In genomic region chr17:17227608-17228520, GRCh38 we compare ENCODE assay signal across 23 cellular contexts. TPM values are rescaled to one million over a fixed set of nuclear protein-coding genes. Genes with fewer than 3 reads are reported as not detected.
DNase-seq lines count a peak whose midpoint lies in the region; ATAC-seq and TF ChIP-seq lines count a peak whose summit lies in the region.
"Had no signal": no experiment of that assay in that cellular context is flagged by ENCODE, and none has a peak within 500 bp of the region (broad histone marks: within the 10 kb centered on the region; RNA-seq: fewer than 3 reads in every experiment).

No MANE protein-coding gene starts in this region.

- peaks cover 28% of the 10 kb centered on the region for H3K36me3 Mint-ChIP-seq in progenitor cell of endocrine pancreas (ENCODE audit: insufficient read depth)

- no peaks in the 10 kb centered on the region for H3K27me3 Mint-ChIP-seq in progenitor cell of endocrine pancreas
- H3K27me3 Mint-ChIP-seq: activated CD4-positive, alpha-beta T cell treated with anti-CD3 and anti-CD28 coated beads, Interleukin-2, amount 10 ng/mL, durations not matched to agents 7 days and 5 days; activated naive CD8-positive, alpha-beta T cell treated with anti-CD3 and anti-CD28 coated beads, Interleukin-2, amount 50 U/mL, for 24 hours; activated T-helper 17 cell treated with anti-CD3 and anti-CD28 coated beads, Interleukin-2, amount 50 U/mL, for 72 hours; brain had no signal

- no peak overlapping the region for H3K4me3 Mint-ChIP-seq in progenitor cell of endocrine pancreas (ENCODE audit: low read depth)
- H3K4me3 Mint-ChIP-seq: activated CD4-positive, alpha-beta T cell treated with anti-CD3 and anti-CD28 coated beads, Interleukin-2, amount 10 ng/mL, durations not matched to agents 7 days and 5 days; activated naive CD8-positive, alpha-beta T cell treated with anti-CD3 and anti-CD28 coated beads, Interleukin-2, amount 50 U/mL, for 24 hours; activated T-helper 17 cell treated with anti-CD3 and anti-CD28 coated beads, Interleukin-2, amount 50 U/mL, for 72 hours; brain; neural progenitor cell had no signal

- H3K27ac Mint-ChIP-seq in progenitor cell of endocrine pancreas, result no peak overlapping the region
- H3K27ac Mint-ChIP-seq: activated CD4-positive, alpha-beta T cell treated with anti-CD3 and anti-CD28 coated beads, Interleukin-2, amount 10 ng/mL, durations not matched to agents 7 days and 5 days; activated naive CD8-positive, alpha-beta T cell treated with anti-CD3 and anti-CD28 coated beads, Interleukin-2, amount 50 U/mL, for 24 hours; activated T-helper 17 cell treated with anti-CD3 and anti-CD28 coated beads, Interleukin-2, amount 50 U/mL, for 72 hours had no signal

- DNase-seq in BE2C, result peak; percentile 62
- DNase-seq in body of pancreas, result peak in 2 of 4 donors; percentile 33 to 38
- no peak for DNase-seq in right atrium auricular region (ENCODE audit: low spot score)
- peak in 1 of 2 donors; percentile 78 for DNase-seq in psoas muscle
- no peak for DNase-seq in progenitor cell of endocrine pancreas (ENCODE audit: low spot score, unreplicated experiment)
- no peak for DNase-seq in effector memory CD4-positive, alpha-beta T cell
- DNase-seq: ACHN; activated CD4-positive, alpha-beta T cell treated with anti-CD3 and anti-CD28 coated beads, Interleukin-2, amount 10 ng/mL, durations not matched to agents 7 days and 5 days; activated naive CD8-positive, alpha-beta T cell treated with anti-CD3 and anti-CD28 coated beads, Interleukin-2, amount 50 U/mL, for 24 hours; colonic mucosa; EL; KG1; lower lobe of right lung; NCI-H1436 treated with DMSO at 0.1 percent for 48 hours; NCI-H526; SK-N-SH; uterus; WERI-Rb-1 had no signal

- intact Hi-C loops in body of pancreas (cut with DNase I), result no loop called here
- intact Hi-C loops in psoas muscle (cut with DNase I), result no loop called here

- H3K4me3 ChIP-seq in BE2C (ENCODE audit: low read depth, low read length) (no peak overlapping the region), body of pancreas (no peak overlapping the region), right atrium auricular region (no peak overlapping the region), psoas muscle (no peak overlapping the region)
- H3K4me3 ChIP-seq in effector memory CD4-positive, alpha-beta T cell (ENCODE audit: insufficient read depth, low read depth, low read length, poor library complexity, severe bottlenecking), result no peak overlapping the region
- H3K4me3 ChIP-seq: colonic mucosa, lower lobe of right lung, neural progenitor cell, uterus had no signal

- H3K36me3 ChIP-seq in BE2C (peaks cover 5% of the 10 kb centered on the region), body of pancreas (replicated peaks in 1 of 2; ENCODE audit: insufficient read depth in 1 of 2, low read depth in 2 of 2) (peaks cover 11 to 43% of the 10 kb centered on the region in 2 donors), right atrium auricular region (peaks cover 96% of the 10 kb centered on the region), psoas muscle (ENCODE audit: insufficient read depth in 1 of 2, low read depth in 1 of 2) (peaks cover 3 to 99% of the 10 kb centered on the region in 2 donors)
- peaks cover 89% of the 10 kb centered on the region for H3K36me3 ChIP-seq in effector memory CD4-positive, alpha-beta T cell (ENCODE audit: control insufficient read depth, insufficient read depth, low read length)
- H3K36me3 ChIP-seq: neural progenitor cell, uterus had no signal

- ATAC-seq in body of pancreas (peak; percentile 58), psoas muscle (peak; percentile 75 to 89 (median 82)), HG02759 (IDR thresholded peaks at IDR 0.05; ENCODE audit: unreplicated experiment) (no peak), GM18520 (IDR thresholded peaks at IDR 0.05; ENCODE audit: unreplicated experiment) (no peak)
- ATAC-seq: activated naive CD8-positive, alpha-beta T cell treated with anti-CD3 and anti-CD28 coated beads, Interleukin-2, amount 50 U/mL, for 24 hours; activated T-helper 17 cell treated with anti-CD3 and anti-CD28 coated beads, Interleukin-2, amount 50 U/mL, for 72 hours had no signal

- TF ChIP-seq POLR2A in body of pancreas (IDR thresholded peaks at IDR 0.05), result no peak

- H3K27ac ChIP-seq in body of pancreas, result no peak overlapping the region
- peak overlapping the region; percentile 57 to 62 for H3K27ac ChIP-seq in right atrium auricular region
- peak overlapping the region; percentile 60 for H3K27ac ChIP-seq in psoas muscle
- H3K27ac ChIP-seq in effector memory CD4-positive, alpha-beta T cell (ENCODE audit: insufficient read depth, low read length, poor library complexity, severe bottlenecking), result no peak overlapping the region
- H3K27ac ChIP-seq: colonic mucosa, lower lobe of right lung, neural progenitor cell, uterus, WERI-Rb-1 had no signal

- H3K27me3 ChIP-seq in BE2C (no peaks in the 10 kb centered on the region), body of pancreas (no peaks in the 10 kb centered on the region), right atrium auricular region (no peaks in the 10 kb centered on the region), psoas muscle (ENCODE audit: insufficient read depth in 3 of 3, low read length in 2 of 3) (no peaks in the 10 kb centered on the region)
- no peaks in the 10 kb centered on the region for H3K27me3 ChIP-seq in effector memory CD4-positive, alpha-beta T cell (replicated peaks; ENCODE audit: control insufficient read depth, insufficient read depth, low read length, poor library complexity, severe bottlenecking)
- H3K27me3 ChIP-seq: colonic mucosa, neural progenitor cell, uterus had no signal

- H3K4me1 Mint-ChIP-seq in progenitor cell of endocrine pancreas (ENCODE audit: low read depth), result no peaks in the 10 kb centered on the region
- H3K4me1 Mint-ChIP-seq: activated naive CD8-positive, alpha-beta T cell treated with anti-CD3 and anti-CD28 coated beads, Interleukin-2, amount 50 U/mL, for 24 hours; activated T-helper 17 cell treated with anti-CD3 and anti-CD28 coated beads, Interleukin-2, amount 50 U/mL, for 72 hours had no signal

- TF ChIP-seq CTCF in BE2C (IDR thresholded peaks at IDR 0.05; ENCODE audit: low read depth, low read length), result no peak
- TF ChIP-seq CTCF in body of pancreas (IDR thresholded peaks at IDR 0.05), result no peak
- no peak for TF ChIP-seq CTCF in right atrium auricular region (IDR thresholded peaks at IDR 0.05)
- TF ChIP-seq CTCF in psoas muscle (IDR thresholded peaks at IDR 0.05), result no peak
- no peak for TF ChIP-seq CTCF in progenitor cell of endocrine pancreas (IDR thresholded peaks at IDR 0.05; ENCODE audit: unreplicated experiment)

- 83 to 86% methylated on average over 19 to 25 of the region's 25 CpGs for WGBS in body of pancreas, 2 donors
- WGBS in psoas muscle, 3 donors, result 70 to 78% (median 73%) methylated on average over 25 of the region's 25 CpGs

- H3K9me3 Mint-ChIP-seq in progenitor cell of endocrine pancreas (ENCODE audit: low read depth), result no peaks in the 10 kb centered on the region
- H3K9me3 Mint-ChIP-seq: activated CD4-positive, alpha-beta T cell treated with anti-CD3 and anti-CD28 coated beads, Interleukin-2, amount 10 ng/mL, durations not matched to agents 7 days and 5 days; activated naive CD8-positive, alpha-beta T cell treated with anti-CD3 and anti-CD28 coated beads, Interleukin-2, amount 50 U/mL, for 24 hours; activated T-helper 17 cell treated with anti-CD3 and anti-CD28 coated beads, Interleukin-2, amount 50 U/mL, for 72 hours; brain; neural progenitor cell had no signal

- H3K9me3 ChIP-seq in BE2C, result no peaks in the 10 kb centered on the region
- H3K9me3 ChIP-seq in body of pancreas, result no peaks in the 10 kb centered on the region
- H3K9me3 ChIP-seq in right atrium auricular region, result no peaks in the 10 kb centered on the region
- no peaks in the 10 kb centered on the region for H3K9me3 ChIP-seq in psoas muscle
- H3K9me3 ChIP-seq in effector memory CD4-positive, alpha-beta T cell (ENCODE audit: control insufficient read depth, low read length), result no peaks in the 10 kb centered on the region
- H3K9me3 ChIP-seq: colonic mucosa, lower lobe of right lung, SK-N-SH, uterus had no signal

- H3K4me1 ChIP-seq in BE2C, result peaks cover 10% of the 10 kb centered on the region
- H3K4me1 ChIP-seq in body of pancreas, result peaks cover 7% of the 10 kb centered on the region
- peaks cover 0 to 48% of the 10 kb centered on the region in 2 donors for H3K4me1 ChIP-seq in right atrium auricular region
- peaks cover 26% of the 10 kb centered on the region for H3K4me1 ChIP-seq in psoas muscle
- no peaks in the 10 kb centered on the region for H3K4me1 ChIP-seq in effector memory CD4-positive, alpha-beta T cell (ENCODE audit: control insufficient read depth, insufficient read depth, low read length, poor library complexity, severe bottlenecking)
- H3K4me1 ChIP-seq: colonic mucosa, lower lobe of right lung, uterus had no signal

RNA-seq across cellular contexts. Expression of gene FLCN, which starts 9.1 kb away (rescaled TPM):
- polyA plus RNA-seq in BE2C (2012; ENCODE audit: insufficient read depth, insufficient read length, low read depth), result 50.0 TPM
- total RNA-seq in body of pancreas (10 to 100 TPM; 35.8 to 64.3 TPM), right atrium auricular region (10 to 100 TPM; 22.7 to 23.7 TPM), psoas muscle (10 to 100 TPM; 38.7 to 79.4 (median 52.6) TPM), progenitor cell of endocrine pancreas (58.4 and 58.7 TPM in 2 replicates)
- 100 to 1,000 TPM in 1 of 3 donors, 10 to 100 TPM in 2; 42.0 to 106 (median 86.8) TPM for polyA plus RNA-seq in psoas muscle

RNA-seq across cellular contexts. Expression of gene PLD6, which starts 21.7 kb away (rescaled TPM):
- polyA plus RNA-seq in BE2C (2012; ENCODE audit: insufficient read depth, insufficient read length, low read depth), result 22.4 TPM
- total RNA-seq in body of pancreas, result 1 to 10 TPM; 3.6 to 6.6 TPM
- 1 to 10 TPM; 3.1 to 6.8 TPM for total RNA-seq in right atrium auricular region
- 1 to 10 TPM in 3 of 4 donors, under 1 TPM in 1; 0.84 to 5.4 (median 2.7) TPM for total RNA-seq in psoas muscle
- 1 to 10 TPM; 1.3 to 2.5 (median 2.5) TPM for polyA plus RNA-seq in psoas muscle
- total RNA-seq in progenitor cell of endocrine pancreas, result 1.00 and 1.2 TPM in 2 replicates

RNA-seq across cellular contexts. Expression of gene COPS3, which starts 53.2 kb away (rescaled TPM):
- 84.2 TPM for polyA plus RNA-seq in BE2C (2012; ENCODE audit: insufficient read depth, insufficient read length, low read depth)
- total RNA-seq in body of pancreas (10 to 100 TPM; 23.1 to 29.8 TPM), right atrium auricular region (10 to 100 TPM; 46.0 to 65.5 TPM), psoas muscle (100 to 1,000 TPM in 3 of 4 donors, 10 to 100 TPM in 1; 99.8 to 154 (median 131) TPM), progenitor cell of endocrine pancreas (61.5 and 63.6 TPM in 2 replicates)
- polyA plus RNA-seq in psoas muscle, result 100 to 1,000 TPM; 111 to 164 (median 140) TPM

Comparison
In these comparisons a context has a peak if more than half of its experiments do, and no peak if none do; other contexts are left out.
1. ATAC-seq: peak in body of pancreas (single experiment) and psoas muscle (4 of 4); none in HG02759 (single experiment) and GM18520 (single experiment).
2. H3K27ac ChIP-seq: peak in right atrium auricular region (2 of 2) and psoas muscle (single experiment); none in body of pancreas (0 of 4) and effector memory CD4-positive, alpha-beta T cell (single experiment).